In genomic region chr9:118595719-118596305, GRCh38 we compare ENCODE assay signal across 8 cellular contexts.
DNase-seq lines count a peak whose midpoint lies in the region; ATAC-seq and TF ChIP-seq lines count a peak whose summit lies in the region.
"Had no signal": no experiment of that assay in that cellular context is flagged by ENCODE, and none has a peak within 500 bp of the region (broad histone marks: within the 10 kb centered on the region; RNA-seq: fewer than 3 reads in every experiment).

No MANE protein-coding gene starts in this region.

- H3K27ac Mint-ChIP-seq in nephron, result no peak overlapping the region
- H3K27ac Mint-ChIP-seq: naive B cell had no signal

- no peaks in the 10 kb centered on the region for H3K9me3 Mint-ChIP-seq in nephron
- no peaks in the 10 kb centered on the region for H3K9me3 Mint-ChIP-seq in activated T-cell treated with anti-CD3 and anti-CD28 coated beads, Interleukin-2, amount 50 U/mL, for 4 hours

- no peaks in the 10 kb centered on the region for H3K36me3 Mint-ChIP-seq in nephron (ENCODE audit: low read depth)
- H3K36me3 Mint-ChIP-seq in activated T-cell treated with anti-CD3 and anti-CD28 coated beads, Interleukin-2, amount 50 U/mL, for 4 hours (ENCODE audit: insufficient read depth), result no peaks in the 10 kb centered on the region
- H3K36me3 Mint-ChIP-seq: naive B cell had no signal

- H3K4me3 ChIP-seq in GM23248, result no peak overlapping the region

- no peaks in the 10 kb centered on the region for H3K27me3 Mint-ChIP-seq in nephron (ENCODE audit: low read depth)
- H3K27me3 Mint-ChIP-seq in activated T-cell treated with anti-CD3 and anti-CD28 coated beads, Interleukin-2, amount 50 U/mL, for 4 hours (ENCODE audit: low read depth), result no peaks in the 10 kb centered on the region
- H3K27me3 Mint-ChIP-seq: naive B cell had no signal

- no peaks in the 10 kb centered on the region for H3K4me1 Mint-ChIP-seq in nephron
- no peaks in the 10 kb centered on the region for H3K4me1 Mint-ChIP-seq in activated T-cell treated with anti-CD3 and anti-CD28 coated beads, Interleukin-2, amount 50 U/mL, for 4 hours (ENCODE audit: low read depth)
- H3K4me1 Mint-ChIP-seq: naive B cell had no signal

- no peak overlapping the region for H3K4me3 Mint-ChIP-seq in nephron
- no peak overlapping the region for H3K4me3 Mint-ChIP-seq in activated T-cell treated with anti-CD3 and anti-CD28 coated beads, Interleukin-2, amount 50 U/mL, for 4 hours
- H3K4me3 Mint-ChIP-seq: naive B cell had no signal

- H3K9ac ChIP-seq in GM23248, result no peak overlapping the region

- H3K9me2 ChIP-seq in GM23248 (ENCODE audit: insufficient read depth), result no peaks in the 10 kb centered on the region

- in situ Hi-C loops in GM23248 (cut with MboI), result no loop called here

- no peaks in the 10 kb centered on the region for H3F3A ChIP-seq in GM23248 (ENCODE audit: insufficient read depth)

- DNase-seq in GM23248 (peak; percentile 76), NCI-H2227 treated with DMSO at 0.1 percent for 48 hours (lab: John Stamatoyannopoulos, UW) (peak; percentile 42), cerebellum (ENCODE audit: low spot score) (peak; percentile 58)
- no peak for DNase-seq in activated T-cell treated with anti-CD3 and anti-CD28 coated beads, Interleukin-2, amount 50 U/mL, for 4 hours
- no peak for DNase-seq in activated CD4-positive, alpha-beta T cell treated with anti-CD3 and anti-CD28 coated beads for 4 hours
- no peak for DNase-seq in activated T-cell treated with anti-CD3 and anti-CD28 coated beads, Interleukin-2, amount 50 U/mL, for 48 hours
- DNase-seq: naive B cell had no signal

- no peaks in the 10 kb centered on the region for H3K9me3 ChIP-seq in GM23248 (ENCODE audit: low read depth)

- H3K27me3 ChIP-seq in GM23248 (replicated peaks; ENCODE audit: insufficient read depth), result no peaks in the 10 kb centered on the region

- TF ChIP-seq CTCF in nephron (IDR thresholded peaks at IDR 0.05; ENCODE audit: unreplicated experiment in 3 of 3), result peak; percentile 40 to 65 (median 56)

- H3K79me2 ChIP-seq in GM23248 (ENCODE audit: insufficient read depth), result no peaks in the 10 kb centered on the region

- H3K4me1 ChIP-seq in GM23248 (ENCODE audit: insufficient read depth), result no peaks in the 10 kb centered on the region

- ATAC-seq in activated T-cell treated with anti-CD3 and anti-CD28 coated beads, Interleukin-2, amount 50 U/mL, for 4 hours, result no peak

- H4K20me1 ChIP-seq in GM23248 (ENCODE audit: insufficient read depth), result no peaks in the 10 kb centered on the region

- no peak overlapping the region for H3K27ac ChIP-seq in GM23248

- H2AFZ ChIP-seq in GM23248, result no peak overlapping the region

- H3K36me3 ChIP-seq in GM23248 (ENCODE audit: low read depth), result no peaks in the 10 kb centered on the region

- 13 to 18% methylated on average over 3 of the region's 3 CpGs for WGBS in GM23248 (ENCODE audit: low coverage in 1 of 2, low lambda C conversion rate in 2 of 2, missing lambda C conversion rate in 2 of 2), 2 experiments

- H3K4me2 ChIP-seq in GM23248 (ENCODE audit: unreplicated experiment), result no peak overlapping the region

Comparison
In these comparisons a context has a peak if more than half of its experiments do, and no peak if none do; other contexts are left out.
1. DNase-seq: peak in GM23248 (single experiment), NCI-H2227 treated with DMSO at 0.1 percent for 48 hours (single experiment) and cerebellum (single experiment); none in activated T-cell treated with anti-CD3 and anti-CD28 coated beads, Interleukin-2, amount 50 U/mL, for 4 hours (single experiment), activated CD4-positive, alpha-beta T cell treated with anti-CD3 and anti-CD28 coated beads for 4 hours (0 of 2) and activated T-cell treated with anti-CD3 and anti-CD28 coated beads, Interleukin-2, amount 50 U/mL, for 48 hours (0 of 2).